In the genomic region with DNA sequence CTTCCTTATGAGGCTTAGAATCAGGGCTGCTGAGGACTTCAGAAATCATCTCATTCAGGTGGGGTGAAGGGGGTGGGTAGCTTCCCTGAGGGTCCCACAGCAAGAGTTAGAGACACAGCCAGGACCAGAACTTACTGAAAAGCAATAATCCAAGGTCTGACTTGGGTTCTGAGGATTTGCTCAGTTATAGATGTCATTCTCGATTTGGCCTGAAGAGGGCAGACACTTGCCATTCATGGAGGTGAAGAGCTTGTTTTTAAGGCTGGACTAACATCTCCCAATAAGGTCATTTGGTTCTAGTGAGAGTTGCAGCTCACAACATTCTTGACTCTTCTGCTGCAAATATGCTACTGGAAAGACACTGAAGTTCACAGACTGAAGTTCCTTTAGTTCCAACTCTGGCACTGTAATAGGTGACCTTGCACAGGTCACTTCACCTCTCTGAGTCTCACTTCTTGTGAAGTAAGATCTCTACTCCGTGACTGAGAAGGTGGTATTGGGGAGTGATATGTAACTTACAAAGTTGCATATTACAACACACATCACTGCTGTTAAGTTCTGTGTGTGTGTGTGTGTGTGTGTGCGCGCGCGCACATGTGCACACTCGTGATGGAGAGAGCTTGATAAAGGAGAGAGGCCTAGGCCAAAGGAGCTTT, we compare ENCODE assay signal across 8 cellular contexts.
DNase-seq lines count a peak whose midpoint lies in the region; ATAC-seq, FAIRE-seq and TF ChIP-seq lines count a peak whose summit lies in the region.

No MANE protein-coding gene starts in this region.

- DNase-seq in activated CD8-positive, alpha-beta memory T cell treated with anti-CD3 and anti-CD28 coated beads, Interleukin-2, amount 10 ng/mL, durations not matched to agents 7 days and 5 days, result peak; percentile 44
- DNase-seq in activated CD8-positive, alpha-beta memory T cell treated with anti-CD3 and anti-CD28 coated beads, Interleukin-2, amount 50 U/mL, for 48 hours, result no peak
- DNase-seq in HTR-8/SVneo (ENCODE audit: insufficient read length, low spot score) (peak; percentile 46), bronchial epithelial cell (ENCODE audit: low read depth) (peak; percentile 73), left colon (no peak), stomach (peak; percentile 47)

- no peaks in the 10 kb centered on the region for H3K9me3 Mint-ChIP-seq in activated CD8-positive, alpha-beta memory T cell treated with anti-CD3 and anti-CD28 coated beads, Interleukin-2, amount 10 ng/mL, durations not matched to agents 7 days and 5 days (ENCODE audit: low read depth)

- TF ChIP-seq EP300 in stomach (IDR thresholded peaks at IDR 0.05), result no peak

- no peak for TF ChIP-seq POLR2A in stomach (IDR thresholded peaks at IDR 0.05)

- H3K9me3 ChIP-seq in OCI-LY3 (ENCODE audit: insufficient read depth, low read length) (no peaks in the 10 kb centered on the region), stomach (no peaks in the 10 kb centered on the region)

- H3K4me2 ChIP-seq in OCI-LY3 (ENCODE audit: low read length), result no peak overlapping the region

- ATAC-seq in activated CD8-positive, alpha-beta memory T cell treated with anti-CD3 and anti-CD28 coated beads, Interleukin-2, amount 10 ng/mL, durations not matched to agents 7 days and 5 days, result peak; percentile 57
- ATAC-seq in GM21528 (IDR thresholded peaks at IDR 0.05; ENCODE audit: low FRiP score, unreplicated experiment), result peak; percentile 78
- peak; percentile 73 for ATAC-seq in left colon

- H3K4me1 Mint-ChIP-seq in activated CD8-positive, alpha-beta memory T cell treated with anti-CD3 and anti-CD28 coated beads, Interleukin-2, amount 10 ng/mL, durations not matched to agents 7 days and 5 days, result peaks cover 2% of the 10 kb centered on the region

- H3K36me3 Mint-ChIP-seq in activated CD8-positive, alpha-beta memory T cell treated with anti-CD3 and anti-CD28 coated beads, Interleukin-2, amount 10 ng/mL, durations not matched to agents 7 days and 5 days, result no peaks in the 10 kb centered on the region

- no peak overlapping the region for H3K27ac Mint-ChIP-seq in activated CD8-positive, alpha-beta memory T cell treated with anti-CD3 and anti-CD28 coated beads, Interleukin-2, amount 10 ng/mL, durations not matched to agents 7 days and 5 days

- no peak overlapping the region for H3K9ac ChIP-seq in OCI-LY3 (ENCODE audit: low read length)

- no peaks in the 10 kb centered on the region for H3K27me3 Mint-ChIP-seq in activated CD8-positive, alpha-beta memory T cell treated with anti-CD3 and anti-CD28 coated beads, Interleukin-2, amount 10 ng/mL, durations not matched to agents 7 days and 5 days

- H3K36me3 ChIP-seq in OCI-LY3 (replicated peaks; ENCODE audit: low read depth, low read length) (no peaks in the 10 kb centered on the region), bronchial epithelial cell (ENCODE audit: control insufficient read depth, insufficient read depth, low read length) (peaks cover 1% of the 10 kb centered on the region), stomach (peaks cover 0 to 28% (median 22%) of the 10 kb centered on the region in 4 donors)

- no peak overlapping the region for H2AFZ ChIP-seq in OCI-LY3 (ENCODE audit: low read depth, low read length)

- H3K27ac ChIP-seq in OCI-LY3 (ENCODE audit: low read length), result no peak overlapping the region
- peak overlapping the region in 4 of 5 donors; percentile 40 to 63 (median 51) for H3K27ac ChIP-seq in stomach

- peak; percentile 63 for TF ChIP-seq CTCF in OCI-LY3 (IDR thresholded peaks at IDR 0.05; ENCODE audit: low read depth, low read length)
- TF ChIP-seq CTCF in bronchial epithelial cell (IDR thresholded peaks at IDR 0.05; ENCODE audit: insufficient read depth, low read length, severe bottlenecking), result peak; percentile 71
- TF ChIP-seq CTCF in stomach (IDR thresholded peaks at IDR 0.05), result peak in 6 of 7 experiments; percentile 27 to 91 (median 75)

- H3K4me3 ChIP-seq in OCI-LY3 (ENCODE audit: low read length) (no peak overlapping the region), bronchial epithelial cell (ENCODE audit: low read depth, low read length) (no peak overlapping the region), stomach (no peak overlapping the region)

- FAIRE-seq in HTR-8/SVneo (lab: Jason Lieb, UNC) (no peak), bronchial epithelial cell (lab: Jason Lieb, UNC) (no peak)

- H3K4me3 Mint-ChIP-seq in activated CD8-positive, alpha-beta memory T cell treated with anti-CD3 and anti-CD28 coated beads, Interleukin-2, amount 10 ng/mL, durations not matched to agents 7 days and 5 days, result no peak overlapping the region

- intact Hi-C loops in left colon (cut with DNase I, micrococcal nuclease), result loop anchor here in 1 of 2 donors (5.0 kb wide), 3 partner anchors 112 to 222 kb away; a partner anchor contains a TSS
- intact Hi-C loops in stomach (cut with DNase I; ENCODE audit: low total_unique reads), result loop anchor here (5.0 to 10.0 kb wide), 2 partner anchors 115 to 222 kb away; a partner anchor contains a TSS

- CTCF ChIA-PET in activated CD8-positive, alpha-beta memory T cell treated with anti-CD3 and anti-CD28 coated beads, Interleukin-2, amount 10 ng/mL, durations not matched to agents 7 days and 5 days (lab: Charles Lee), result interaction anchor here (0.6 to 1.9 kb wide), 17 partner anchors 8 to 1618 kb away, joined by 3 to 15 read pairs (median 4); no protein-coding TSS in a partner anchor

- H3K79me2 ChIP-seq in OCI-LY3 (ENCODE audit: low read length), result no peaks in the 10 kb centered on the region

- no peaks in the 10 kb centered on the region for H4K20me1 ChIP-seq in OCI-LY3 (ENCODE audit: insufficient read depth, low read length)

- H3K27me3 ChIP-seq in OCI-LY3 (ENCODE audit: low read depth, low read length) (no peaks in the 10 kb centered on the region), bronchial epithelial cell (ENCODE audit: control insufficient read depth, insufficient read depth, low read length) (no peaks in the 10 kb centered on the region), stomach (no peaks in the 10 kb centered on the region)

- H3K4me1 ChIP-seq in OCI-LY3 (ENCODE audit: low read length) (peaks cover 4% of the 10 kb centered on the region; the same call in 1 of the 2 replicates), stomach (peaks cover 0 to 23% (median 8%) of the 10 kb centered on the region in 4 donors)

- 36 to 50% (median 48%) methylated on average over 7 of the region's 7 CpGs for WGBS in stomach, 5 donors

Comparison
In these comparisons a context has a peak if more than half of its experiments do, and no peak if none do; other contexts are left out.
1. DNase-seq: peak in activated CD8-positive, alpha-beta memory T cell treated with anti-CD3 and anti-CD28 coated beads, Interleukin-2, amount 10 ng/mL, durations not matched to agents 7 days and 5 days (single experiment), HTR-8/SVneo (single experiment), bronchial epithelial cell (single experiment) and stomach (single experiment); none in activated CD8-positive, alpha-beta memory T cell treated with anti-CD3 and anti-CD28 coated beads, Interleukin-2, amount 50 U/mL, for 48 hours (single experiment) and left colon (0 of 2).
2. Peak in every context shown above with its lines, with median percentiles within 50 percentile points of each other: ATAC-seq and CTCF ChIP-seq.